1 cellular context compared by ENCODE assay signal in the genomic region with DNA sequence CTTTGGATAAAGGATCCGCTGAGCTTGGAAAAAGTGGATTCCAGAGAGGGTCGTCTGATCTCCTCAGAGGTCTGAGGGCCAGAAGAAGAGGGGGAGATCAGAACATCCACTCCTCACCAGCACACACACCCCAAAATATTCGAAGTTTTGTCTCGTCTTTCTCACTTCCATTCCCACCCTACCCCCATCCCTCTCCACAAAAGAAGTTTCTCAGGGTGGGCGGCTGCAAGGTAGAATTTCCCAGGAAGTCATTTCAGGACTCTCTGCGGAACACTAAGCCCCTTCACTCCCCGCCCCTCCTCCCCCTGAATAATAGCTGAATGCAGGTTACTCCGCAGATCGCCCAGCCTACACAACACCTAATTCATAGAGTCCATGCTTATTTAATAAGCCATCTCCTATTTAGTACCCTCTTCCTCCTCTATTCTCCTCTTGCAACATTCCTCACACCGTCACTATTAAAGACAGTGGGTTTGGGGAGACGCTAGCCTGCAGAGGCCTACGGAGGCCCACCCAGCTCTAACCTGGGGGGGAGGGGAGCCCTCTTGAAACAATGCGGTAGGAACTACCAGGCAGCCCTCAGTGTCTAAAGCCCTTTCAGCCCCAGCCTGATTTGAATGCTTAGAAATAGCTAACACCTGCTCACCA.
A peak's percentile ranks its signal among the peaks of the same experiment; 100 is the strongest.
TF ChIP-seq lines count a peak whose summit lies in the region.

No MANE protein-coding gene starts in this region.

TF ChIP-seq in H1, 55 proteins besides CTCF, POLR2A, EP300 and RAD21:
- TF ChIP-seq CHD1 (IDR thresholded peaks at IDR 0.05; ENCODE audit: low read depth, low read length) (no peak), TAF7 (optimal IDR thresholded peaks at IDR 0.05; ENCODE audit: borderline replicate concordance, low read depth, low read length) (peak; percentile 58), ASH2L (IDR thresholded peaks at IDR 0.05; ENCODE audit: low read length) (peak; percentile 72), CTBP2 (IDR thresholded peaks at IDR 0.05; ENCODE audit: borderline replicate concordance, insufficient read depth, insufficient read length, low read length) (no peak), SP1 (IDR thresholded peaks at IDR 0.05; ENCODE audit: low read depth, low read length) (peak; percentile 73), BCL11A (IDR thresholded peaks at IDR 0.05; ENCODE audit: low read depth in 2 of 2, low read length in 2 of 2) (no peak), CEBPB (IDR thresholded peaks at IDR 0.05; ENCODE audit: low read depth, low read length) (peak; percentile 57; the same call in 1 of the 2 replicates), SIX5 (IDR thresholded peaks at IDR 0.05; ENCODE audit: low read depth, low read length) (no peak), TBP (IDR thresholded peaks at IDR 0.05; ENCODE audit: low read depth, low read length) (peak; percentile 27; the same call in 1 of the 2 replicates), RXRA (IDR thresholded peaks at IDR 0.05; ENCODE audit: insufficient read depth, low read depth, low read length) (no peak), TCF12 (IDR thresholded peaks at IDR 0.05; ENCODE audit: low read depth, low read length) (peak; percentile 93), CHD2 (IDR thresholded peaks at IDR 0.05; ENCODE audit: low read length) (peak; percentile 39; the same call in 1 of the 2 replicates), HDAC2 (IDR thresholded peaks at IDR 0.05; ENCODE audit: borderline replicate concordance in 1 of 2, low read depth in 2 of 2, low read length in 2 of 2) (0 out of 4 replicates have a peak, but pooled peaks of 1 of the 2 experiments have one; percentile 4), SIN3A (conservative IDR thresholded peaks at IDR 0.05 in 1 of 2, IDR thresholded peaks at IDR 0.05 in 1 of 2; ENCODE audit: low read depth in 1 of 2, low read length in 2 of 2) (peak; percentile 20 to 68; a peak in 1 of 4 replicates), KDM4A (IDR thresholded peaks at IDR 0.05; ENCODE audit: low read depth, low read length, severe bottlenecking) (no peak), CBX5 (IDR thresholded peaks at IDR 0.05; ENCODE audit: low read depth, low read length) (no peak), TAF1 (IDR thresholded peaks at IDR 0.05; ENCODE audit: low read depth, low read length) (peak; percentile 46; the same call in 1 of the 2 replicates), POLR2AphosphoS5 (IDR thresholded peaks at IDR 0.05; ENCODE audit: low read depth, low read length) (peak; percentile 74; the same call in 1 of the 2 replicates), KDM1A (IDR thresholded peaks at IDR 0.05; ENCODE audit: borderline replicate concordance, low read length) (peak; percentile 8; the same call in 1 of the 2 replicates), TEAD4 (IDR thresholded peaks at IDR 0.05; ENCODE audit: low read depth, low read length) (peak; percentile 43; the same call in 1 of the 2 replicates)
- TF ChIP-seq, protein P1, sequence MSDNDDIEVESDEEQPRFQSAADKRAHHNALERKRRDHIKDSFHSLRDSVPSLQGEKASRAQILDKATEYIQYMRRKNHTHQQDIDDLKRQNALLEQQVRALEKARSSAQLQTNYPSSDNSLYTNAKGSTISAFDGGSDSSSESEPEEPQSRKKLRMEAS (IDR thresholded peaks at IDR 0.05) = 0 out of 2 replicates have a peak, but pooled peaks have one; percentile 15
- TF ChIP-seq, protein P2, sequence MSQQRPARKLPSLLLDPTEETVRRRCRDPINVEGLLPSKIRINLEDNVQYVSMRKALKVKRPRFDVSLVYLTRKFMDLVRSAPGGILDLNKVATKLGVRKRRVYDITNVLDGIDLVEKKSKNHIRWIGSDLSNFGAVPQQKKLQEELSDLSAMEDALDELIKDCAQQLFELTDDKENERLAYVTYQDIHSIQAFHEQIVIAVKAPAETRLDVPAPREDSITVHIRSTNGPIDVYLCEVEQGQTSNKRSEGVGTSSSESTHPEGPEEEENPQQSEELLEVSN (IDR thresholded peaks at IDR 0.05) = no peak
- TF ChIP-seq, protein P3, sequence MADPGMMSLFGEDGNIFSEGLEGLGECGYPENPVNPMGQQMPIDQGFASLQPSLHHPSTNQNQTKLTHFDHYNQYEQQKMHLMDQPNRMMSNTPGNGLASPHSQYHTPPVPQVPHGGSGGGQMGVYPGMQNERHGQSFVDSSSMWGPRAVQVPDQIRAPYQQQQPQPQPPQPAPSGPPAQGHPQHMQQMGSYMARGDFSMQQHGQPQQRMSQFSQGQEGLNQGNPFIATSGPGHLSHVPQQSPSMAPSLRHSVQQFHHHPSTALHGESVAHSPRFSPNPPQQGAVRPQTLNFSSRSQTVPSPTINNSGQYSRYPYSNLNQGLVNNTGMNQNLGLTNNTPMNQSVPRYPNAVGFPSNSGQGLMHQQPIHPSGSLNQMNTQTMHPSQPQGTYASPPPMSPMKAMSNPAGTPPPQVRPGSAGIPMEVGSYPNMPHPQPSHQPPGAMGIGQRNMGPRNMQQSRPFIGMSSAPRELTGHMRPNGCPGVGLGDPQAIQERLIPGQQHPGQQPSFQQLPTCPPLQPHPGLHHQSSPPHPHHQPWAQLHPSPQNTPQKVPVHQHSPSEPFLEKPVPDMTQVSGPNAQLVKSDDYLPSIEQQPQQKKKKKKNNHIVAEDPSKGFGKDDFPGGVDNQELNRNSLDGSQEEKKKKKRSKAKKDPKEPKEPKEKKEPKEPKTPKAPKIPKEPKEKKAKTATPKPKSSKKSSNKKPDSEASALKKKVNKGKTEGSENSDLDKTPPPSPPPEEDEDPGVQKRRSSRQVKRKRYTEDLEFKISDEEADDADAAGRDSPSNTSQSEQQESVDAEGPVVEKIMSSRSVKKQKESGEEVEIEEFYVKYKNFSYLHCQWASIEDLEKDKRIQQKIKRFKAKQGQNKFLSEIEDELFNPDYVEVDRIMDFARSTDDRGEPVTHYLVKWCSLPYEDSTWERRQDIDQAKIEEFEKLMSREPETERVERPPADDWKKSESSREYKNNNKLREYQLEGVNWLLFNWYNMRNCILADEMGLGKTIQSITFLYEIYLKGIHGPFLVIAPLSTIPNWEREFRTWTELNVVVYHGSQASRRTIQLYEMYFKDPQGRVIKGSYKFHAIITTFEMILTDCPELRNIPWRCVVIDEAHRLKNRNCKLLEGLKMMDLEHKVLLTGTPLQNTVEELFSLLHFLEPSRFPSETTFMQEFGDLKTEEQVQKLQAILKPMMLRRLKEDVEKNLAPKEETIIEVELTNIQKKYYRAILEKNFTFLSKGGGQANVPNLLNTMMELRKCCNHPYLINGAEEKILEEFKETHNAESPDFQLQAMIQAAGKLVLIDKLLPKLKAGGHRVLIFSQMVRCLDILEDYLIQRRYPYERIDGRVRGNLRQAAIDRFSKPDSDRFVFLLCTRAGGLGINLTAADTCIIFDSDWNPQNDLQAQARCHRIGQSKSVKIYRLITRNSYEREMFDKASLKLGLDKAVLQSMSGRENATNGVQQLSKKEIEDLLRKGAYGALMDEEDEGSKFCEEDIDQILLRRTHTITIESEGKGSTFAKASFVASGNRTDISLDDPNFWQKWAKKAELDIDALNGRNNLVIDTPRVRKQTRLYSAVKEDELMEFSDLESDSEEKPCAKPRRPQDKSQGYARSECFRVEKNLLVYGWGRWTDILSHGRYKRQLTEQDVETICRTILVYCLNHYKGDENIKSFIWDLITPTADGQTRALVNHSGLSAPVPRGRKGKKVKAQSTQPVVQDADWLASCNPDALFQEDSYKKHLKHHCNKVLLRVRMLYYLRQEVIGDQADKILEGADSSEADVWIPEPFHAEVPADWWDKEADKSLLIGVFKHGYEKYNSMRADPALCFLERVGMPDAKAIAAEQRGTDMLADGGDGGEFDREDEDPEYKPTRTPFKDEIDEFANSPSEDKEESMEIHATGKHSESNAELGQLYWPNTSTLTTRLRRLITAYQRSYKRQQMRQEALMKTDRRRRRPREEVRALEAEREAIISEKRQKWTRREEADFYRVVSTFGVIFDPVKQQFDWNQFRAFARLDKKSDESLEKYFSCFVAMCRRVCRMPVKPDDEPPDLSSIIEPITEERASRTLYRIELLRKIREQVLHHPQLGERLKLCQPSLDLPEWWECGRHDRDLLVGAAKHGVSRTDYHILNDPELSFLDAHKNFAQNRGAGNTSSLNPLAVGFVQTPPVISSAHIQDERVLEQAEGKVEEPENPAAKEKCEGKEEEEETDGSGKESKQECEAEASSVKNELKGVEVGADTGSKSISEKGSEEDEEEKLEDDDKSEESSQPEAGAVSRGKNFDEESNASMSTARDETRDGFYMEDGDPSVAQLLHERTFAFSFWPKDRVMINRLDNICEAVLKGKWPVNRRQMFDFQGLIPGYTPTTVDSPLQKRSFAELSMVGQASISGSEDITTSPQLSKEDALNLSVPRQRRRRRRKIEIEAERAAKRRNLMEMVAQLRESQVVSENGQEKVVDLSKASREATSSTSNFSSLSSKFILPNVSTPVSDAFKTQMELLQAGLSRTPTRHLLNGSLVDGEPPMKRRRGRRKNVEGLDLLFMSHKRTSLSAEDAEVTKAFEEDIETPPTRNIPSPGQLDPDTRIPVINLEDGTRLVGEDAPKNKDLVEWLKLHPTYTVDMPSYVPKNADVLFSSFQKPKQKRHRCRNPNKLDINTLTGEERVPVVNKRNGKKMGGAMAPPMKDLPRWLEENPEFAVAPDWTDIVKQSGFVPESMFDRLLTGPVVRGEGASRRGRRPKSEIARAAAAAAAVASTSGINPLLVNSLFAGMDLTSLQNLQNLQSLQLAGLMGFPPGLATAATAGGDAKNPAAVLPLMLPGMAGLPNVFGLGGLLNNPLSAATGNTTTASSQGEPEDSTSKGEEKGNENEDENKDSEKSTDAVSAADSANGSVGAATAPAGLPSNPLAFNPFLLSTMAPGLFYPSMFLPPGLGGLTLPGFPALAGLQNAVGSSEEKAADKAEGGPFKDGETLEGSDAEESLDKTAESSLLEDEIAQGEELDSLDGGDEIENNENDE (IDR thresholded peaks at IDR 0.05; ENCODE audit: insufficient replicate concordance, low read length) = peak; percentile 45
